In genomic region chr17:48011405-48012150, GRCh38 we compare ENCODE assay signal across 8 cellular contexts. TPM values are rescaled to one million over a fixed set of nuclear protein-coding genes. Genes with fewer than 3 reads are reported as not detected.
DNase-seq lines count a peak whose midpoint lies in the region; ATAC-seq and TF ChIP-seq lines count a peak whose summit lies in the region.

No MANE protein-coding gene starts in this region.

- H3K4me2 ChIP-seq in neural progenitor cell = peak overlapping the region; percentile 97

- H3K9me3 ChIP-seq in neural progenitor cell (ENCODE audit: low read depth) = no peaks in the 10 kb centered on the region

- H3K4me3 ChIP-seq in epithelial cell of proximal tubule (ENCODE audit: low read depth, low read length) (peak overlapping the region; percentile 52), neural progenitor cell (peak overlapping the region; percentile 52)

- peak overlapping the region; percentile 98 for H3K27ac Mint-ChIP-seq in neural progenitor cell

- H3K27ac ChIP-seq in neural progenitor cell = no peak overlapping the region

- H3K4me1 Mint-ChIP-seq in neural progenitor cell = peaks cover 77% of the 10 kb centered on the region

- peak overlapping the region; percentile 81 for H3K4me3 Mint-ChIP-seq in neural progenitor cell

- TF ChIP-seq CTCF in epithelial cell of proximal tubule (conservative IDR thresholded peaks at IDR 0.05; ENCODE audit: low read depth, low read length) = peak; percentile 61
- peak; percentile 60 for TF ChIP-seq CTCF in neural progenitor cell (IDR thresholded peaks at IDR 0.05)

- H3K79me2 ChIP-seq in neural progenitor cell (ENCODE audit: low read depth) = no peaks in the 10 kb centered on the region

- H3K4me1 ChIP-seq in neural progenitor cell = peaks cover 64% of the 10 kb centered on the region

- H3K36me3 ChIP-seq in neural progenitor cell = no peaks in the 10 kb centered on the region

- H3K27me3 ChIP-seq in neural progenitor cell = no peaks in the 10 kb centered on the region

- DNase-seq in ACHN (peak; percentile 51), GM19238 (ENCODE audit: insufficient read length, low spot score) (peak; percentile 41), NCI-H2227 treated with DMSO at 0.1 percent for 48 hours (lab: John Stamatoyannopoulos, UW) (peak; percentile 67), epithelial cell of proximal tubule (ENCODE audit: low read depth) (no peak), neural progenitor cell (ENCODE audit: low spot score) (peak; percentile 64), COLO829 (ENCODE audit: low spot score) (no peak)
- DNase-seq in activated CD4-positive, alpha-beta T cell treated with anti-CD3 and anti-CD28 coated beads for 48 hours = peak; percentile 68

- peaks cover 62% of the 10 kb centered on the region for H3F3A ChIP-seq in neural progenitor cell (ENCODE audit: low read depth)

- in situ Hi-C loops in ACHN (cut with HindIII; ENCODE audit: low pct_ligation_motif_present, low pct_unique_long_range_greater_than_20kb, low sequenced_read_pairs) = no loop called here

- H2AFZ ChIP-seq in neural progenitor cell (replicated peaks) = peak overlapping the region; percentile 28

- H3K27me3 Mint-ChIP-seq in neural progenitor cell (ENCODE audit: insufficient read depth, low read depth) = peaks cover 7% of the 10 kb centered on the region

- H3K9me3 Mint-ChIP-seq in neural progenitor cell = no peaks in the 10 kb centered on the region

- no peak overlapping the region for H3K9ac ChIP-seq in neural progenitor cell

- ATAC-seq in HG03520 (IDR thresholded peaks at IDR 0.05; ENCODE audit: unreplicated experiment) = no peak

- no peaks in the 10 kb centered on the region for H3K36me3 Mint-ChIP-seq in neural progenitor cell

- no peaks in the 10 kb centered on the region for H4K20me1 ChIP-seq in neural progenitor cell (ENCODE audit: low read depth)

RNA-seq across cellular contexts. Expression of gene COPZ2, which starts 26.0 kb away (rescaled TPM):
- 2.6 and 8.0 TPM in 2 replicates for total RNA-seq in epithelial cell of proximal tubule
- total RNA-seq in neural progenitor cell (ENCODE audit: low replicate concordance) = 0.30 and 0.74 TPM in 2 replicates

RNA-seq across cellular contexts. Expression of gene NFE2L1, which starts 36.6 kb away (rescaled TPM):
- total RNA-seq in epithelial cell of proximal tubule = 69.1 and 79.6 TPM in 2 replicates
- total RNA-seq in neural progenitor cell (ENCODE audit: low replicate concordance) = 73.4 and 104 TPM in 2 replicates

RNA-seq across cellular contexts. Expression of gene CDK5RAP3, which starts 40.7 kb away (rescaled TPM):
- 71.0 and 111 TPM in 2 replicates for total RNA-seq in epithelial cell of proximal tubule
- 104 and 168 TPM in 2 replicates for total RNA-seq in neural progenitor cell (ENCODE audit: low replicate concordance)

RNA-seq across cellular contexts. Expression of gene PRR15L, which starts 53.9 kb away (rescaled TPM):
- 3.5 and 3.8 TPM in 2 replicates for total RNA-seq in epithelial cell of proximal tubule
- total RNA-seq in neural progenitor cell (ENCODE audit: low replicate concordance) = not detected in 2 replicates

Comparison
In these comparisons a context has a peak if more than half of its experiments do, and no peak if none do; other contexts are left out.
1. DNase-seq: peak in ACHN (single experiment), GM19238 (single experiment), NCI-H2227 treated with DMSO at 0.1 percent for 48 hours (single experiment), activated CD4-positive, alpha-beta T cell treated with anti-CD3 and anti-CD28 coated beads for 48 hours (single experiment) and neural progenitor cell (single experiment); none in epithelial cell of proximal tubule (single experiment) and COLO829 (single experiment).